In the genomic region with DNA sequence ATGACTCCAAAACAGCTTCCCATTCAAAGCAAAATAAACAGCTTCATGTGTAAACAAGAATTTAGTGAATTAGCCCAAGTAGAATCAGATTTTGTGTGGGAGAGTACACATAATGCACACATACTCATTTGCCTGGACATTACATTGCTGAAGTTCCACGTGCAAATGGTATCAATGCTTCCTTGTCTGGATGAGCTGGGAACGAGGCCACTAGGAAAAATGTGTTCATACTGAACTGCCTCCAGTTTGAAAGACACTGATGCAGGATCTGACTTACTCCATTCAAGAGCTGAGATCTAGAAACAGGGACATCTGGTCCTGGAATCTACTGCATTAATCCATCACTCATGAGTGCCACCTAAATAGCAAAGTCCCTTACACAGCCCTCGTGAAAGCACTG, we compare ENCODE assay signal across 16 cellular contexts.
DNase-seq lines count a peak whose midpoint lies in the region; ATAC-seq and FAIRE-seq lines count a peak whose summit lies in the region.
"Had no signal": no experiment of that assay in that cellular context is flagged by ENCODE, and none has a peak within 500 bp of the region (broad histone marks: within the 10 kb centered on the region; RNA-seq: fewer than 3 reads in every experiment).

No MANE protein-coding gene starts in this region.

- intact Hi-C loops in head of caudate nucleus (cut with DNase I) = no loop called here

- no peak for ATAC-seq in HG02642 (IDR thresholded peaks at IDR 0.05; ENCODE audit: poor library complexity, unreplicated experiment)
- ATAC-seq: A549 had no signal

- peak in 9 of 14 donors; percentile 7 to 51 (median 26) for DNase-seq in C1 segment of cervical spinal cord (lab: John Stamatoyannopoulos, UW)
- peak in 33 of 58 donors; percentile 2 to 77 (median 27) for DNase-seq in anterior cingulate cortex (lab: John Stamatoyannopoulos, UW)
- peak in 30 of 42 donors; percentile 11 to 84 (median 54) for DNase-seq in head of caudate nucleus
- DNase-seq in pons (ENCODE audit: low spot score) = peak; percentile 98
- no peak for DNase-seq in HTR-8/SVneo (ENCODE audit: insufficient read length, low spot score)
- DNase-seq in T-helper 9 cell = no peak
- DNase-seq: AML-193; CD4-positive, alpha-beta T cell; DMS79; KBM-7; NCI-H1092; NCI-H446 treated with DMSO at 0.1 percent for 48 hours; NCI-H748 treated with DMSO at 0.1 percent for 48 hours had no signal

- no peak for FAIRE-seq in HTR-8/SVneo (lab: Jason Lieb, UNC)
- FAIRE-seq: A549, H1 had no signal

Comparison
In these comparisons a context has a peak if more than half of its experiments do, and no peak if none do; other contexts are left out.
1. DNase-seq: peak in C1 segment of cervical spinal cord (9 of 14), anterior cingulate cortex (33 of 58), head of caudate nucleus (30 of 42) and pons (single experiment); none in HTR-8/SVneo (single experiment) and T-helper 9 cell (single experiment).